8 cellular contexts compared by ENCODE assay signal in the genomic region with DNA sequence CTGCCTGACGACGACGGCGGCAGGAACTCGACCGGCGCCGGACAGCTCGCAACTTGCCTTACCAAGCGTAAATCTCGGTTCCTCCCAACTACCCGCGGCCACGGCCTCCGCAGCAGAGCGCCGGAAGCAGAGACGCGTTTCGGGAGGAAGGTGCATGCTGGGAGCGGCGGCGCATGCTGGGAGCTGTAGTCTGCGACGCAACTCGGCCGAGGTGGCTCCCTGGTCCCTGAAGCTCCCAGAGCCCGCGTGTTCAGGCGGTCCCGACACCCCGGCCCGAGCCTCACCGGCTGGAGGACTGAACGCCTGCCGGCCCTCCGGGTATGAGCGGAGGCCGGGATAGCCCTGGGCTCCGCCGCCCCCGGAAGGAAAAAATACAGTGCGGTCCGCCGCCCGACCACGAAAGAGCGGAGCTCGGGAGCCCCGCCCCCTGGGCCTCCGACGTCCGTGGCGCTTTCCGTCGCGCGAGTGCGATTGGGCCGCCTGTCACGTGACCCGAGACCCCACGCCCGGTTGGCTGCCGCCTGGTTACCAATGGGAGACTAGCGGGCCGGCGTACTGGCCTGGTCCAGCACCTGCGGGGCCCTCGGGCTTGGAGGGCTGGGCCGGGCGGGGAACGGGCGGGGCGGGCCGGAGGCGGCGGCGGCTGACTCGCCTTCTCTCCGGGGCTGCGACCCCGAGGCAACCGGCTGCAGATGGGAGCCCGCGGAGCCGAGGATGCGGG. TPM values are rescaled to one million over a fixed set of nuclear protein-coding genes. Genes with fewer than 3 reads are reported as not detected.
DNase-seq lines count a peak whose midpoint lies in the region; ATAC-seq and TF ChIP-seq lines count a peak whose summit lies in the region.

Gene CAPN10, plus strand, starts transcription at position 537 of the 721 bp plus-strand sequence. Its CDS starts 178 bp downstream, at position 715.

- POLR2A ChIA-PET in activated naive CD8-positive, alpha-beta T cell treated with anti-CD3 and anti-CD28 coated beads, Interleukin-2, amount 10 ng/mL, durations not matched to agents 7 days and 5 days (lab: Charles Lee), result interaction anchor here (0.6 to 10.2 kb wide), 21 partner anchors 8 to 1115 kb away, joined by 3 to 178 read pairs (median 5); partner anchors contain the start of genes ANKMY1, GPR35, ING5 and RNPEPL1

- peak within 1 kb of the TSS; percentile 71 for H2AFZ ChIP-seq in SU-DHL-6 (ENCODE audit: low read depth, low read length, severe bottlenecking)
- H2AFZ ChIP-seq in parathyroid adenoma, result peak within 1 kb of the TSS; percentile 84

- H3K36me3 ChIP-seq in SU-DHL-6 (ENCODE audit: low read length), result no peaks in the 10 kb centered on the region
- no peaks in the 10 kb centered on the region for H3K36me3 ChIP-seq in parathyroid adenoma (ENCODE audit: control insufficient read depth, insufficient read depth, low read length)
- H3K36me3 ChIP-seq in tibial nerve, result peaks cover 0 to 33% (median 0%) of the 10 kb centered on the region in 3 donors

- H3K27ac ChIP-seq in SU-DHL-6 (ENCODE audit: low read depth, low read length) (peak within 1 kb of the TSS; percentile 96), parathyroid adenoma (peak within 1 kb of the TSS; percentile 81), tibial nerve (peak within 1 kb of the TSS; percentile 83 to 96 (median 90))

- peaks cover 39% of the 10 kb centered on the region for H3K4me1 Mint-ChIP-seq in activated naive CD8-positive, alpha-beta T cell treated with anti-CD3 and anti-CD28 coated beads, Interleukin-2, amount 10 ng/mL, durations not matched to agents 7 days and 5 days

- intact Hi-C loops in Right ventricle myocardium superior (cut with DNase I), result no loop called here

- H3K4me3 ChIP-seq in SU-DHL-6 (ENCODE audit: insufficient read depth, low read length, poor library complexity, severe bottlenecking) (peak within 1 kb of the TSS; percentile 94), parathyroid adenoma (ENCODE audit: low read depth, low read length) (peak within 1 kb of the TSS; percentile 83), tibial nerve (peak within 1 kb of the TSS; percentile 90 to 96 (median 93))

- ATAC-seq in HG02678 (IDR thresholded peaks at IDR 0.05; ENCODE audit: unreplicated experiment) (peak; percentile 62), Right ventricle myocardium superior (ENCODE audit: poor library complexity) (peak; percentile 97)
- ATAC-seq in activated naive CD8-positive, alpha-beta T cell treated with anti-CD3 and anti-CD28 coated beads, Interleukin-2, amount 10 ng/mL, durations not matched to agents 7 days and 5 days (ENCODE audit: low read depth), result peak; percentile 89

- H3K4me2 ChIP-seq in SU-DHL-6 (ENCODE audit: low read depth, low read length, poor library complexity, severe bottlenecking) (peak within 1 kb of the TSS; percentile 88), parathyroid adenoma (ENCODE audit: low read length) (peak within 1 kb of the TSS; percentile 75)

- H3K79me2 ChIP-seq in SU-DHL-6 (ENCODE audit: insufficient read depth, low read length) (peaks cover 65% of the 10 kb centered on the region), parathyroid adenoma (peaks cover 52% of the 10 kb centered on the region)

- H3K4me1 ChIP-seq in parathyroid adenoma (peaks cover 18% of the 10 kb centered on the region), tibial nerve (peaks cover 0 to 77% (median 30%) of the 10 kb centered on the region in 4 donors)

- H3F3A ChIP-seq in SU-DHL-6 (ENCODE audit: insufficient read depth), result peaks cover 18% of the 10 kb centered on the region

- H3K9me3 ChIP-seq in SU-DHL-6 (ENCODE audit: insufficient read depth, low read length), result no peaks in the 10 kb centered on the region
- no peaks in the 10 kb centered on the region for H3K9me3 ChIP-seq in parathyroid adenoma (ENCODE audit: control insufficient read depth, low read length)
- peaks cover 0 to 2% (median 0%) of the 10 kb centered on the region in 4 donors for H3K9me3 ChIP-seq in tibial nerve

- no peaks in the 10 kb centered on the region for H3K9me2 ChIP-seq in SU-DHL-6 (replicated peaks; ENCODE audit: insufficient read depth, low read length)

- WGBS in tibial nerve, 2 donors, result 0 to 3% methylated on average over 11 to 18 of the region's 88 CpGs

- H3K27me3 ChIP-seq in SU-DHL-6 (ENCODE audit: low read length) (no peaks in the 10 kb centered on the region), parathyroid adenoma (ENCODE audit: control insufficient read depth, insufficient read depth, low read length) (no peaks in the 10 kb centered on the region), tibial nerve (no peaks in the 10 kb centered on the region)

- no peaks in the 10 kb centered on the region for H3K9me3 Mint-ChIP-seq in activated naive CD8-positive, alpha-beta T cell treated with anti-CD3 and anti-CD28 coated beads, Interleukin-2, amount 10 ng/mL, durations not matched to agents 7 days and 5 days

- TF ChIP-seq POLR2A in GM10847 (IDR thresholded peaks at IDR 0.05; ENCODE audit: extremely low read depth, insufficient read length) (peak; percentile 72), tibial nerve (IDR thresholded peaks at IDR 0.05) (peak; percentile 14 to 60)

- TF ChIP-seq CTCF in SU-DHL-6 (IDR thresholded peaks at IDR 0.05; ENCODE audit: insufficient read depth, low read length, poor library complexity, severe bottlenecking), result no peak
- no peak for TF ChIP-seq CTCF in parathyroid adenoma (IDR thresholded peaks at IDR 0.05)
- TF ChIP-seq CTCF in tibial nerve (IDR thresholded peaks at IDR 0.05), result peak in 1 of 5 experiments; percentile 69

- no peaks in the 10 kb centered on the region for H3K27me3 Mint-ChIP-seq in activated naive CD8-positive, alpha-beta T cell treated with anti-CD3 and anti-CD28 coated beads, Interleukin-2, amount 10 ng/mL, durations not matched to agents 7 days and 5 days

- TF ChIP-seq EP300 in tibial nerve (IDR thresholded peaks at IDR 0.05), result peak; percentile 90 to 93

- DNase-seq in NCI-H128 (lab: John Stamatoyannopoulos, UW; ENCODE audit: unreplicated experiment) (peak; percentile 86), Right ventricle myocardium superior (peak; percentile 99), tibial nerve (ENCODE audit: low spot score in 2 of 2) (peak; percentile 94 to 95)
- DNase-seq in activated naive CD8-positive, alpha-beta T cell treated with anti-CD3 and anti-CD28 coated beads, Interleukin-2, amount 10 ng/mL, durations not matched to agents 7 days and 5 days, result peak; percentile 98

- H3K9ac ChIP-seq in SU-DHL-6 (ENCODE audit: low read length), result peak within 1 kb of the TSS; percentile 90
- peak within 1 kb of the TSS; percentile 62 for H3K9ac ChIP-seq in parathyroid adenoma

- H4K20me1 ChIP-seq in SU-DHL-6 (ENCODE audit: low read depth, low read length), result peaks cover 7% of the 10 kb centered on the region; the same call in 1 of the 2 replicates

- peaks cover 10% of the 10 kb centered on the region for H3K36me3 Mint-ChIP-seq in activated naive CD8-positive, alpha-beta T cell treated with anti-CD3 and anti-CD28 coated beads, Interleukin-2, amount 10 ng/mL, durations not matched to agents 7 days and 5 days

- H3K4me3 Mint-ChIP-seq in activated naive CD8-positive, alpha-beta T cell treated with anti-CD3 and anti-CD28 coated beads, Interleukin-2, amount 10 ng/mL, durations not matched to agents 7 days and 5 days, result peak within 1 kb of the TSS; percentile 95

- peak within 1 kb of the TSS; percentile 95 for H3K27ac Mint-ChIP-seq in activated naive CD8-positive, alpha-beta T cell treated with anti-CD3 and anti-CD28 coated beads, Interleukin-2, amount 10 ng/mL, durations not matched to agents 7 days and 5 days

RNA-seq across cellular contexts. Expression of gene CAPN10, which starts in this region (rescaled TPM):
- 10 to 100 TPM; 72.3 to 74.2 TPM for total RNA-seq in activated naive CD8-positive, alpha-beta T cell treated with anti-CD3 and anti-CD28 coated beads, Interleukin-2, amount 10 ng/mL, durations not matched to agents 7 days and 5 days
- total RNA-seq in Right ventricle myocardium superior, result 49.7 TPM
- 10 to 100 TPM; 28.0 to 66.3 (median 54.8) TPM for total RNA-seq in tibial nerve

Comparison
In these comparisons a context has a peak if more than half of its experiments do, and no peak if none do; other contexts are left out.
1. Peak in every context shown above with its lines: DNase-seq, ATAC-seq, H3K4me3 ChIP-seq and H3K27ac ChIP-seq.